Comparison of ENCODE assay signal across 1 cellular context in the genomic region with DNA sequence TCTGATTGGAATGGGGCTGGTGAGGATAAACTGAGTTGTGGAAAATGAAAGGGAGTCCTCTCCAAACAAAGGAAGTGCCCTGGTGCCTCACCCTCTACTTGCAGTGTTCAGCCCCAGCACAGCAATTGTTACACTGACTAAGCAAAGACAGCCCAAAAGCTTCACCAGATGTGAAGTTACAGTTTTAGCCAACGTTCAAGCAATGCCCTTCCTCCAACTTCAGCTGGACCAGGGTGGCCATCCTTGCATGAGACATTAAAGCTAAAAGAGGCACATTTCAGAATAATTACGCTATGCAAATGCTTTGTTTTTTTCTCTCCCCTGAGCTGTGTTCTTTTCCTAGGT.
TF ChIP-seq lines count a peak whose summit lies in the region.

No MANE protein-coding gene starts in this region.

TF ChIP-seq in H1, 55 proteins besides CTCF, POLR2A, EP300 and RAD21 (continued from another document):
- TF ChIP-seq POLR2AphosphoS5 (IDR thresholded peaks at IDR 0.05; ENCODE audit: low read depth, low read length), result no peak
- no peak for TF ChIP-seq SAP30 (IDR thresholded peaks at IDR 0.05; ENCODE audit: insufficient read depth, insufficient replicate concordance, low read length)
- TF ChIP-seq RNF2 (IDR thresholded peaks at IDR 0.05; ENCODE audit: borderline replicate concordance, low read depth, low read length, missing control alignments, poor library complexity, severe bottlenecking), result no peak
- no peak for TF ChIP-seq JUN (IDR thresholded peaks at IDR 0.05; ENCODE audit: low read depth, low read length)
- no peak for TF ChIP-seq BACH1 (IDR thresholded peaks at IDR 0.05; ENCODE audit: low read length)
- no peak for TF ChIP-seq GABPA (IDR thresholded peaks at IDR 0.05; ENCODE audit: borderline replicate concordance, insufficient read depth, low read length)
- TF ChIP-seq, protein P1, sequence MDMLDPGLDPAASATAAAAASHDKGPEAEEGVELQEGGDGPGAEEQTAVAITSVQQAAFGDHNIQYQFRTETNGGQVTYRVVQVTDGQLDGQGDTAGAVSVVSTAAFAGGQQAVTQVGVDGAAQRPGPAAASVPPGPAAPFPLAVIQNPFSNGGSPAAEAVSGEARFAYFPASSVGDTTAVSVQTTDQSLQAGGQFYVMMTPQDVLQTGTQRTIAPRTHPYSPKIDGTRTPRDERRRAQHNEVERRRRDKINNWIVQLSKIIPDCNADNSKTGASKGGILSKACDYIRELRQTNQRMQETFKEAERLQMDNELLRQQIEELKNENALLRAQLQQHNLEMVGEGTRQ (IDR thresholded peaks at IDR 0.05; ENCODE audit: low read length), result no peak
- TF ChIP-seq KDM5A (IDR thresholded peaks at IDR 0.05; ENCODE audit: low read length), result no peak
